ENCODE assay signal across 8 cellular contexts in the genomic region with DNA sequence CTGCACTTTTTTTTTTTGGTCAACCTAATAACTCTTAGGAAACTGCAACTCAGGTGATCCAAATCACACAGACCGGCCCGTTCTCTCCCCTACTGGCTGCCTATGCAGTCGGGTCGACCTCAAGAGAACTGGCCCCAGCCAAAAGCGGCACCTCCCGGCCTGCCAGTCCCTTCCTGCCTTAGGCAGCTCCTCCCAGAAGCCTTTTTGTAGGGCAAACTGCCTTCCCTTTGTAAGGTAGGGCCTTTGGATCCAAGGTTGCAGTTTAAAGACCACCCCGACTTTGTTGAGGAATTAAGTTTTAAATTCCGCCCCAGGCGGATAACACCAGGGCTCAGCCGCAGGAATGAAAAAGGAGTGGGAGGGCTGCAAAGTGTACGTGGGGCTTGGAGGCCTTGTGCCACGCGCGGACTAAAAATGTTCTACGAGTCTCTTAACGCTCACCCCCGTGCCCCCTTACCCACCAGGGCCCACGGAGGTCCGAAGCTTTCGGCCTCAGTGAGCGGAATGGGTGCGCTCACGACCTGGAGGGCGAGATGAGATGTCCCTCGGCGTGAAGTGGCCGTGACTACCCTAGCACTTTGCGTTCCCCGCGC. TPM values are rescaled to one million over a fixed set of nuclear protein-coding genes. Genes with fewer than 3 reads are reported as not detected.
DNase-seq lines count a peak whose midpoint lies in the region; ATAC-seq and TF ChIP-seq lines count a peak whose summit lies in the region.

No MANE protein-coding gene starts in this region.

- no peaks in the 10 kb centered on the region for H3K79me1 ChIP-seq in H9 (ENCODE audit: insufficient read depth, low read depth, low read length, poor library complexity, severe bottlenecking)
- peaks cover 13% of the 10 kb centered on the region for H3K79me1 ChIP-seq in mesenchymal stem cell (replicated peaks; ENCODE audit: low read length, poor library complexity, severe bottlenecking)

- H3K27me3 Mint-ChIP-seq in CD4-positive, CD25-positive, alpha-beta regulatory T cell = no peaks in the 10 kb centered on the region
- no peaks in the 10 kb centered on the region; the same call in 1 of the 2 replicates for H3K27me3 Mint-ChIP-seq in H9 (ENCODE audit: low read depth)

- peak overlapping the region; percentile 89 to 96 (median 90) for H3K4me3 Mint-ChIP-seq in CD4-positive, CD25-positive, alpha-beta regulatory T cell
- H3K4me3 Mint-ChIP-seq in H9 = peak overlapping the region; percentile 85 to 92

- peak overlapping the region; percentile 58 for H3K4me3 ChIP-seq in CD4-positive, CD25-positive, alpha-beta regulatory T cell (ENCODE audit: low read depth, low read length)
- H3K4me3 ChIP-seq in colonic mucosa = peak overlapping the region; percentile 87
- peak overlapping the region; percentile 52 to 88 for H3K4me3 ChIP-seq in mesenchymal stem cell (ENCODE audit: insufficient read depth in 1 of 2, low read depth in 1 of 2, low read length in 2 of 2)
- H3K4me3 ChIP-seq in suprapubic skin = peak overlapping the region; percentile 95

- H2BK15ac ChIP-seq in H9 (ENCODE audit: low read depth, low read length) (no peak overlapping the region), mesenchymal stem cell (ENCODE audit: low read depth, poor library complexity, severe bottlenecking) (no peak overlapping the region)

- H3K56ac ChIP-seq in H9 (ENCODE audit: insufficient read length, low read depth, low read length) = no peak overlapping the region

- peaks cover 21% of the 10 kb centered on the region for H3K36me3 Mint-ChIP-seq in CD4-positive, CD25-positive, alpha-beta regulatory T cell
- peaks cover 22 to 47% (median 41%) of the 10 kb centered on the region in 3 experiments for H3K36me3 Mint-ChIP-seq in H9 (ENCODE audit: insufficient read depth in 1 of 3, low read depth in 3 of 3)

- H3K4me1 ChIP-seq in CD4-positive, CD25-positive, alpha-beta regulatory T cell (ENCODE audit: control insufficient read depth, insufficient read depth, low read length, poor library complexity, severe bottlenecking) = peaks cover 17% of the 10 kb centered on the region
- H3K4me1 ChIP-seq in H9 (ENCODE audit: insufficient read depth, low read length) (no peaks in the 10 kb centered on the region; the same call in 1 of the 2 replicates), colonic mucosa (no peaks in the 10 kb centered on the region), mesenchymal stem cell (ENCODE audit: control insufficient read depth, insufficient read depth, low read depth, low read length) (peaks cover 14% of the 10 kb centered on the region), suprapubic skin (peaks cover 22% of the 10 kb centered on the region)

- H3K18ac ChIP-seq in H9 (ENCODE audit: insufficient read length, low read depth, low read length) (peak overlapping the region; percentile 73), mesenchymal stem cell (ENCODE audit: low read depth in 1 of 2, low read length in 2 of 2) (peak overlapping the region in 1 of 2 experiments; percentile 22)

- no peak overlapping the region for H2BK5ac ChIP-seq in H9 (ENCODE audit: insufficient read length, low read length)
- no peak overlapping the region for H2BK5ac ChIP-seq in mesenchymal stem cell (ENCODE audit: low read depth, low read length, poor library complexity, severe bottlenecking)

- no peaks in the 10 kb centered on the region for H3K79me2 ChIP-seq in H9 (ENCODE audit: insufficient read depth, low read length)

- TF ChIP-seq EP300 in suprapubic skin (IDR thresholded peaks at IDR 0.05) = no peak

- peak in 1 of 3 donors; percentile 8 for DNase-seq in CD4-positive, CD25-positive, alpha-beta regulatory T cell
- DNase-seq in H9 (peak; percentile 72), RPMI7951 (ENCODE audit: low read depth) (peak; percentile 45), colonic mucosa (peak; percentile 27), mesenchymal stem cell (no peak), suprapubic skin (ENCODE audit: low spot score in 2 of 2) (no peak), NCI-H226 (no peak)
- no peak for DNase-seq in activated CD4-positive, CD25-positive, alpha-beta regulatory T cell (lab: John Stamatoyannopoulos, UW)

- peaks cover 38% of the 10 kb centered on the region for H3K36me3 ChIP-seq in CD4-positive, CD25-positive, alpha-beta regulatory T cell (ENCODE audit: control insufficient read depth, insufficient read depth, low read length)
- no peaks in the 10 kb centered on the region for H3K36me3 ChIP-seq in colonic mucosa
- H3K36me3 ChIP-seq in mesenchymal stem cell (ENCODE audit: control insufficient read depth in 1 of 2, insufficient read depth in 2 of 2, low read depth in 1 of 2, low read length in 2 of 2) = peaks cover 39 to 45% of the 10 kb centered on the region in 2 experiments
- H3K36me3 ChIP-seq in suprapubic skin = peaks cover 29% of the 10 kb centered on the region

- no peak overlapping the region for H2BK120ac ChIP-seq in H9 (ENCODE audit: low read depth, low read length, poor library complexity, severe bottlenecking)
- H2BK120ac ChIP-seq in mesenchymal stem cell (ENCODE audit: low read depth, low read length) = no peak overlapping the region

- H2BK20ac ChIP-seq in H9 (ENCODE audit: low read depth, low read length, poor library complexity, severe bottlenecking) = no peak overlapping the region

- H3K23me2 ChIP-seq in H9 (ENCODE audit: insufficient read length, low read depth, low read length, poor library complexity, severe bottlenecking) = peaks cover 7% of the 10 kb centered on the region

- H3K27ac Mint-ChIP-seq in CD4-positive, CD25-positive, alpha-beta regulatory T cell = peak overlapping the region in 2 of 3 donors; percentile 62 to 73
- peak overlapping the region; percentile 88 to 91 (median 89); a peak in 5 of 7 replicates for H3K27ac Mint-ChIP-seq in H9

- H3K4me2 ChIP-seq in H9 (ENCODE audit: insufficient read depth, insufficient read length, low read length) = peak overlapping the region; percentile 77
- peak overlapping the region; percentile 62 for H3K4me2 ChIP-seq in mesenchymal stem cell (ENCODE audit: low read length, poor library complexity, severe bottlenecking)

- H3K9me3 ChIP-seq in CD4-positive, CD25-positive, alpha-beta regulatory T cell (ENCODE audit: control insufficient read depth in 2 of 2, low read length in 2 of 2) = no peaks in the 10 kb centered on the region
- H3K9me3 ChIP-seq in H9 (ENCODE audit: control insufficient read depth, low read depth, low read length) = no peaks in the 10 kb centered on the region
- no peaks in the 10 kb centered on the region for H3K9me3 ChIP-seq in colonic mucosa
- H3K9me3 ChIP-seq in mesenchymal stem cell (ENCODE audit: control insufficient read depth, low read length) = no peaks in the 10 kb centered on the region
- no peaks in the 10 kb centered on the region for H3K9me3 ChIP-seq in suprapubic skin

- H3K27me3 ChIP-seq in CD4-positive, CD25-positive, alpha-beta regulatory T cell (ENCODE audit: control insufficient read depth, insufficient read depth, low read length) = no peaks in the 10 kb centered on the region
- H3K27me3 ChIP-seq in H9 (ENCODE audit: insufficient read depth, low read length) (no peaks in the 10 kb centered on the region), colonic mucosa (no peaks in the 10 kb centered on the region), mesenchymal stem cell (ENCODE audit: control insufficient read depth in 1 of 2, insufficient read depth in 1 of 2, low read length in 2 of 2) (no peaks in the 10 kb centered on the region), suprapubic skin (no peaks in the 10 kb centered on the region)

- H2AFZ ChIP-seq in H9 (ENCODE audit: low read length) (no peak overlapping the region), mesenchymal stem cell (ENCODE audit: low read depth, low read length) (peak overlapping the region; percentile 56)

- intact Hi-C loops in colonic mucosa (cut with DNase I) = no loop called here

- H3K9ac ChIP-seq in H9 (ENCODE audit: extremely low read depth, insufficient read length, low read length) (peak overlapping the region; percentile 73), colonic mucosa (ENCODE audit: low read depth in 2 of 2, low read length in 2 of 2) (peak overlapping the region; percentile 75 to 77), mesenchymal stem cell (ENCODE audit: low read length) (peak overlapping the region; percentile 92)

- ATAC-seq in CD4-positive, CD25-positive, alpha-beta regulatory T cell (ENCODE audit: low read depth in 2 of 2) = no peak

- H2AK5ac ChIP-seq in H9 (ENCODE audit: insufficient read length, low read length) = no peak overlapping the region
- H2AK5ac ChIP-seq in mesenchymal stem cell (ENCODE audit: low read length, severe bottlenecking) = no peak overlapping the region

- H4K8ac ChIP-seq in H9 (replicated peaks; ENCODE audit: insufficient read length, low read depth, low read length) (no peak overlapping the region), mesenchymal stem cell (ENCODE audit: low read length) (no peak overlapping the region)

- no peak for TF ChIP-seq POLR2A in suprapubic skin (IDR thresholded peaks at IDR 0.05)

- no peak overlapping the region for H4K5ac ChIP-seq in H9 (ENCODE audit: insufficient read length, low read depth, low read length)

- H3K27ac ChIP-seq in CD4-positive, CD25-positive, alpha-beta regulatory T cell (ENCODE audit: insufficient read depth, low read length, poor library complexity, severe bottlenecking) = no peak overlapping the region
- H3K27ac ChIP-seq in H9 (ENCODE audit: insufficient read length, low read depth, low read length) (no peak overlapping the region), colonic mucosa (no peak overlapping the region), mesenchymal stem cell (ENCODE audit: low read length, poor library complexity, severe bottlenecking) (peak overlapping the region; percentile 3), suprapubic skin (peak overlapping the region; percentile 79)

- no CpG with 5 or more reads among the region's 30 CpGs for WGBS in H9 (ENCODE audit: extremely low coverage, insufficient read length, low lambda C conversion rate)
- WGBS in mesenchymal stem cell = 4% methylated on average over 30 of the region's 30 CpGs
- 3% methylated on average over 20 of the region's 30 CpGs for WGBS in suprapubic skin

- H3K9me3 Mint-ChIP-seq in CD4-positive, CD25-positive, alpha-beta regulatory T cell = no peaks in the 10 kb centered on the region
- H3K9me3 Mint-ChIP-seq in H9 = no peaks in the 10 kb centered on the region

- H3T11ph ChIP-seq in H9 (ENCODE audit: low read length) = no peak overlapping the region

- no peak overlapping the region for H4K91ac ChIP-seq in H9 (ENCODE audit: insufficient read length, low read depth, low read length)
- H4K91ac ChIP-seq in mesenchymal stem cell (ENCODE audit: low read length) = no peak overlapping the region

- H3K4ac ChIP-seq in H9 (ENCODE audit: low read depth, low read length) (no peak overlapping the region), mesenchymal stem cell (ENCODE audit: low read depth in 1 of 2, low read length in 2 of 2) (peak overlapping the region in 1 of 2 experiments; percentile 65)

- peaks cover 6 to 37% (median 22%) of the 10 kb centered on the region in 4 donors for H3K4me1 Mint-ChIP-seq in CD4-positive, CD25-positive, alpha-beta regulatory T cell
- peaks cover 24 to 38% of the 10 kb centered on the region in 2 experiments for H3K4me1 Mint-ChIP-seq in H9

- H3K14ac ChIP-seq in H9 (ENCODE audit: insufficient read depth, low read length) (peak overlapping the region; percentile 72), mesenchymal stem cell (ENCODE audit: low read length in 2 of 2) (peak overlapping the region in 1 of 2 experiments; percentile 63)

- no peaks in the 10 kb centered on the region for H4K20me1 ChIP-seq in H9 (ENCODE audit: control insufficient read depth, insufficient read depth, insufficient read length)

- H3K23ac ChIP-seq in H9 (ENCODE audit: insufficient read length, low read depth, low read length) (no peak overlapping the region), mesenchymal stem cell (ENCODE audit: low read length in 2 of 2) (peak overlapping the region in 1 of 2 experiments; percentile 1)

- H2BK12ac ChIP-seq in H9 (ENCODE audit: insufficient read length, low read depth, low read length) = no peak overlapping the region
- H2BK12ac ChIP-seq in mesenchymal stem cell (ENCODE audit: low read length in 2 of 2) = no peak overlapping the region

- TF ChIP-seq CTCF in H9 (conservative IDR thresholded peaks at IDR 0.05) = no peak; the same call in 2 of the 3 replicates
- no peak for TF ChIP-seq CTCF in colonic mucosa (IDR thresholded peaks at IDR 0.05)
- TF ChIP-seq CTCF in suprapubic skin (IDR thresholded peaks at IDR 0.05) = no peak

RNA-seq across cellular contexts. Expression of a gene that starts 0.6 kb away (rescaled TPM):
- 25.0 TPM for total RNA-seq in CD4-positive, CD25-positive, alpha-beta regulatory T cell
- polyA plus RNA-seq in CD4-positive, CD25-positive, alpha-beta regulatory T cell = 1 to 10 TPM; 5.7 to 9.6 (median 8.3) TPM
- total RNA-seq in H9 (2021) = 6.2 and 8.3 TPM in 2 replicates
- total RNA-seq in RPMI7951 (2014; rRNA removed; shearing (Covaris generic)) = 14.7 and 15.6 TPM in 2 replicates
- 1 to 10 TPM; 5.1 to 6.0 TPM for total RNA-seq in colonic mucosa
- 8.2 TPM for polyA plus RNA-seq in mesenchymal stem cell (2013, experiment 1 of 2)
- polyA plus RNA-seq in mesenchymal stem cell (2013, experiment 2 of 2) = 8.4 TPM
- total RNA-seq in suprapubic skin = 10 to 100 TPM in 2 of 4 donors, 1 to 10 TPM in 2; 6.3 to 21.0 (median 9.9) TPM

RNA-seq across cellular contexts. Expression of a gene that starts 56.7 kb away (rescaled TPM):
- total RNA-seq in CD4-positive, CD25-positive, alpha-beta regulatory T cell = 48.4 TPM
- 10 to 100 TPM in 2 of 4 donors, 1 to 10 TPM in 2; 8.0 to 10.6 (median 9.9) TPM for polyA plus RNA-seq in CD4-positive, CD25-positive, alpha-beta regulatory T cell
- total RNA-seq in H9 (2021) (77.9 and 81.7 TPM in 2 replicates), colonic mucosa (10 to 100 TPM; 57.0 to 62.4 TPM), suprapubic skin (10 to 100 TPM; 32.4 to 61.0 (median 45.1) TPM)
- total RNA-seq in RPMI7951 (2014; rRNA removed; shearing (Covaris generic)) = 22.0 and 29.6 TPM in 2 replicates
- 22.4 TPM for polyA plus RNA-seq in mesenchymal stem cell (2013, experiment 1 of 2)
- polyA plus RNA-seq in mesenchymal stem cell (2013, experiment 2 of 2) = 21.9 TPM

Comparison
In these comparisons a context has a peak if more than half of its experiments do, and no peak if none do; other contexts are left out.
1. DNase-seq: peak in H9 (single experiment), RPMI7951 (single experiment) and colonic mucosa (single experiment); none in mesenchymal stem cell (single experiment), suprapubic skin (0 of 2), NCI-H226 (single experiment) and activated CD4-positive, CD25-positive, alpha-beta regulatory T cell (0 of 4).
2. H3K27ac ChIP-seq: peak in mesenchymal stem cell (single experiment) and suprapubic skin (single experiment); none in CD4-positive, CD25-positive, alpha-beta regulatory T cell (single experiment), H9 (single experiment) and colonic mucosa (single experiment).
3. Peak in every context shown above with its lines, with median percentiles within 50 percentile points of each other: H3K4me3 ChIP-seq and H3K9ac ChIP-seq.